ENCODE assay signal across 2 cellular contexts in genomic region chr1:109241841-109242301, GRCh38.
A peak's percentile ranks its signal among the peaks of the same experiment; 100 is the strongest.
TF ChIP-seq lines count a peak whose summit lies in the region.

No MANE protein-coding gene starts in this region.

TF ChIP-seq in GM23338, 12 proteins besides CTCF, POLR2A, EP300 and RAD21:
- TF ChIP-seq REST (IDR thresholded peaks at IDR 0.05; ENCODE audit: unreplicated experiment) (no peak), POLR2AphosphoS5 (IDR thresholded peaks at IDR 0.05; ENCODE audit: low read depth) (no peak), ZNF114 (CRISPR knock-in tag; IDR thresholded peaks at IDR 0.05) (no peak), NANOG (IDR thresholded peaks at IDR 0.05; ENCODE audit: borderline replicate concordance) (no peak), EZH2 (IDR thresholded peaks at IDR 0.05; ENCODE audit: low read depth, unreplicated experiment) (no peak), ETS1 (IDR thresholded peaks at IDR 0.05) (no peak), ZNF462 (CRISPR knock-in tag; IDR thresholded peaks at IDR 0.05) (no peak), EZH2phosphoT487 (IDR thresholded peaks at IDR 0.05; ENCODE audit: unreplicated experiment) (no peak)

TF ChIP-seq in HepG2, 621 proteins besides CTCF, POLR2A, EP300 and RAD21:
- TF ChIP-seq NCOA5 (CRISPR knock-in tag; IDR thresholded peaks at IDR 0.05) (no peak), SSRP1 (CRISPR knock-in tag; IDR thresholded peaks at IDR 0.05) (peak; percentile 33; the same call in 1 of the 2 replicates), KDM2A (CRISPR knock-in tag; IDR thresholded peaks at IDR 0.05; ENCODE audit: borderline replicate concordance, low read depth) (peak; percentile 50; the same call in 1 of the 2 replicates), ZNF556 (CRISPR knock-in tag; IDR thresholded peaks at IDR 0.05; ENCODE audit: borderline replicate concordance) (no peak), MED8 (CRISPR knock-in tag; IDR thresholded peaks at IDR 0.05; ENCODE audit: insufficient replicate concordance) (no peak), PAF1 (CRISPR knock-in tag; IDR thresholded peaks at IDR 0.05) (peak; percentile 61; the same call in 1 of the 2 replicates), REPIN1 (CRISPR knock-in tag; IDR thresholded peaks at IDR 0.05; ENCODE audit: borderline replicate concordance, low read depth) (no peak), ZNF207 (IDR thresholded peaks at IDR 0.05; ENCODE audit: borderline replicate concordance) (no peak), ZEB1 (IDR thresholded peaks at IDR 0.05; ENCODE audit: insufficient replicate concordance, low read depth) (no peak), ZFP62 (CRISPR knock-in tag; IDR thresholded peaks at IDR 0.05) (no peak), ZNF30 (CRISPR knock-in tag; IDR thresholded peaks at IDR 0.05) (no peak), GZF1 (CRISPR knock-in tag; IDR thresholded peaks at IDR 0.05) (no peak), NFIB (CRISPR knock-in tag; IDR thresholded peaks at IDR 0.05; ENCODE audit: borderline replicate concordance) (no peak), UBTF (CRISPR knock-in tag; IDR thresholded peaks at IDR 0.05) (no peak), ZNF609 (CRISPR knock-in tag; IDR thresholded peaks at IDR 0.05; ENCODE audit: borderline replicate concordance) (no peak), ZNF703 (CRISPR knock-in tag; IDR thresholded peaks at IDR 0.05; ENCODE audit: borderline replicate concordance) (no peak), RFX3 (CRISPR knock-in tag; IDR thresholded peaks at IDR 0.05) (no peak), ZNF468 (CRISPR knock-in tag; IDR thresholded peaks at IDR 0.05) (no peak), SAFB2 (CRISPR knock-in tag; IDR thresholded peaks at IDR 0.05; ENCODE audit: borderline replicate concordance, low read depth) (no peak), TFAP4 (IDR thresholded peaks at IDR 0.05; ENCODE audit: borderline replicate concordance, low read depth) (no peak), TSC22D2 (CRISPR knock-in tag; IDR thresholded peaks at IDR 0.05; ENCODE audit: borderline replicate concordance) (no peak), SRSF4 (IDR thresholded peaks at IDR 0.05; ENCODE audit: low read depth, low read length, poor library complexity, severe bottlenecking) (no peak), HNRNPH1 (optimal IDR thresholded peaks at IDR 0.05; ENCODE audit: low read depth, low read length) (no peak), ZNF10 (CRISPR knock-in tag; IDR thresholded peaks at IDR 0.05; ENCODE audit: borderline replicate concordance, low read depth) (no peak), KMT2A (CRISPR knock-in tag; IDR thresholded peaks at IDR 0.05) (no peak), PAX8 (CRISPR knock-in tag; IDR thresholded peaks at IDR 0.05; ENCODE audit: borderline replicate concordance) (no peak), SALL1 (CRISPR knock-in tag; IDR thresholded peaks at IDR 0.05) (peak; percentile 23; the same call in 1 of the 2 replicates), ISL2 (CRISPR knock-in tag; IDR thresholded peaks at IDR 0.05) (no peak), TEAD3 (CRISPR knock-in tag; optimal IDR thresholded peaks at IDR 0.05; ENCODE audit: borderline replicate concordance) (no peak)
- TF ChIP-seq, protein P1, sequence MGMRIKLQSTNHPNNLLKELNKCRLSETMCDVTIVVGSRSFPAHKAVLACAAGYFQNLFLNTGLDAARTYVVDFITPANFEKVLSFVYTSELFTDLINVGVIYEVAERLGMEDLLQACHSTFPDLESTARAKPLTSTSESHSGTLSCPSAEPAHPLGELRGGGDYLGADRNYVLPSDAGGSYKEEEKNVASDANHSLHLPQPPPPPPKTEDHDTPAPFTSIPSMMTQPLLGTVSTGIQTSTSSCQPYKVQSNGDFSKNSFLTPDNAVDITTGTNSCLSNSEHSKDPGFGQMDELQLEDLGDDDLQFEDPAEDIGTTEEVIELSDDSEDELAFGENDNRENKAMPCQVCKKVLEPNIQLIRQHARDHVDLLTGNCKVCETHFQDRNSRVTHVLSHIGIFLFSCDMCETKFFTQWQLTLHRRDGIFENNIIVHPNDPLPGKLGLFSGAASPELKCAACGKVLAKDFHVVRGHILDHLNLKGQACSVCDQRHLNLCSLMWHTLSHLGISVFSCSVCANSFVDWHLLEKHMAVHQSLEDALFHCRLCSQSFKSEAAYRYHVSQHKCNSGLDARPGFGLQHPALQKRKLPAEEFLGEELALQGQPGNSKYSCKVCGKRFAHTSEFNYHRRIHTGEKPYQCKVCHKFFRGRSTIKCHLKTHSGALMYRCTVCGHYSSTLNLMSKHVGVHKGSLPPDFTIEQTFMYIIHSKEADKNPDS (CRISPR knock-in tag; IDR thresholded peaks at IDR 0.05) = no peak
- TF ChIP-seq, protein P2, sequence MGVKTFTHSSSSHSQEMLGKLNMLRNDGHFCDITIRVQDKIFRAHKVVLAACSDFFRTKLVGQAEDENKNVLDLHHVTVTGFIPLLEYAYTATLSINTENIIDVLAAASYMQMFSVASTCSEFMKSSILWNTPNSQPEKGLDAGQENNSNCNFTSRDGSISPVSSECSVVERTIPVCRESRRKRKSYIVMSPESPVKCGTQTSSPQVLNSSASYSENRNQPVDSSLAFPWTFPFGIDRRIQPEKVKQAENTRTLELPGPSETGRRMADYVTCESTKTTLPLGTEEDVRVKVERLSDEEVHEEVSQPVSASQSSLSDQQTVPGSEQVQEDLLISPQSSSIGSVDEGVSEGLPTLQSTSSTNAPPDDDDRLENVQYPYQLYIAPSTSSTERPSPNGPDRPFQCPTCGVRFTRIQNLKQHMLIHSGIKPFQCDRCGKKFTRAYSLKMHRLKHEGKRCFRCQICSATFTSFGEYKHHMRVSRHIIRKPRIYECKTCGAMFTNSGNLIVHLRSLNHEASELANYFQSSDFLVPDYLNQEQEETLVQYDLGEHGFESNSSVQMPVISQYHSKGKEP (CRISPR knock-in tag; IDR thresholded peaks at IDR 0.05) = no peak
- TF ChIP-seq, protein P3, sequence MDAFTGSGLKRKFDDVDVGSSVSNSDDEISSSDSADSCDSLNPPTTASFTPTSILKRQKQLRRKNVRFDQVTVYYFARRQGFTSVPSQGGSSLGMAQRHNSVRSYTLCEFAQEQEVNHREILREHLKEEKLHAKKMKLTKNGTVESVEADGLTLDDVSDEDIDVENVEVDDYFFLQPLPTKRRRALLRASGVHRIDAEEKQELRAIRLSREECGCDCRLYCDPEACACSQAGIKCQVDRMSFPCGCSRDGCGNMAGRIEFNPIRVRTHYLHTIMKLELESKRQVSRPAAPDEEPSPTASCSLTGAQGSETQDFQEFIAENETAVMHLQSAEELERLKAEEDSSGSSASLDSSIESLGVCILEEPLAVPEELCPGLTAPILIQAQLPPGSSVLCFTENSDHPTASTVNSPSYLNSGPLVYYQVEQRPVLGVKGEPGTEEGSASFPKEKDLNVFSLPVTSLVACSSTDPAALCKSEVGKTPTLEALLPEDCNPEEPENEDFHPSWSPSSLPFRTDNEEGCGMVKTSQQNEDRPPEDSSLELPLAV (CRISPR knock-in tag; conservative IDR thresholded peaks at IDR 0.05; ENCODE audit: low read depth) = no peak
